Comparison of ENCODE assay signal across 8 cellular contexts in genomic region chr17:28744802-28745051, GRCh38. TPM values are rescaled to one million over a fixed set of nuclear protein-coding genes. Genes with fewer than 3 reads are reported as not detected.
DNase-seq lines count a peak whose midpoint lies in the region; ATAC-seq and TF ChIP-seq lines count a peak whose summit lies in the region.

No MANE protein-coding gene starts in this region.

- H3K4me2 ChIP-seq in SU-DHL-6 (ENCODE audit: low read depth, low read length, poor library complexity, severe bottlenecking) (peak overlapping the region; percentile 71), trophoblast cell (ENCODE audit: low read length) (peak overlapping the region; percentile 66)

- no peaks in the 10 kb centered on the region; the same call in 1 of the 2 replicates for H4K20me1 ChIP-seq in SU-DHL-6 (ENCODE audit: low read depth, low read length)

- H3K9me2 ChIP-seq in SU-DHL-6 (replicated peaks; ENCODE audit: insufficient read depth, low read length), result no peaks in the 10 kb centered on the region

- H3K9me3 ChIP-seq in ES-I3 (ENCODE audit: control insufficient read depth, insufficient read depth, low read length) (no peaks in the 10 kb centered on the region), SU-DHL-6 (ENCODE audit: insufficient read depth, low read length) (no peaks in the 10 kb centered on the region), esophagus squamous epithelium (no peaks in the 10 kb centered on the region), trophoblast cell (ENCODE audit: insufficient read depth, low read depth, low read length) (peaks cover 5% of the 10 kb centered on the region)

- H3K4me3 ChIP-seq in SU-DHL-6 (ENCODE audit: insufficient read depth, low read length, poor library complexity, severe bottlenecking) (peak overlapping the region; percentile 98), esophagus squamous epithelium (peak overlapping the region; percentile 56 to 97 (median 64)), trophoblast cell (ENCODE audit: low read depth, low read length) (peak overlapping the region; percentile 96)

- H3K79me2 ChIP-seq in SU-DHL-6 (ENCODE audit: insufficient read depth, low read length) (peaks cover 41% of the 10 kb centered on the region), trophoblast cell (ENCODE audit: control insufficient read depth, insufficient read depth, low read length, poor library complexity) (peaks cover 35% of the 10 kb centered on the region)

- peak overlapping the region; percentile 96 for H2BK5ac ChIP-seq in trophoblast cell (ENCODE audit: low read depth, low read length, poor library complexity)

- H3K9ac ChIP-seq in ES-I3 (ENCODE audit: low read depth, low read length), result peak overlapping the region; percentile 96
- peak overlapping the region; percentile 99 for H3K9ac ChIP-seq in SU-DHL-6 (ENCODE audit: low read length)
- peak overlapping the region; percentile 98 for H3K9ac ChIP-seq in trophoblast cell (ENCODE audit: low read length)

- H3K36me3 ChIP-seq in ES-I3 (ENCODE audit: insufficient read depth, low read length), result peaks cover 24% of the 10 kb centered on the region
- peaks cover 14% of the 10 kb centered on the region for H3K36me3 ChIP-seq in SU-DHL-6 (ENCODE audit: low read length)
- peaks cover 7 to 24% (median 21%) of the 10 kb centered on the region in 3 donors for H3K36me3 ChIP-seq in esophagus squamous epithelium
- H3K36me3 ChIP-seq in trophoblast cell (ENCODE audit: control insufficient read depth in 1 of 2, insufficient read depth in 2 of 2, low read length in 2 of 2), result peaks cover 41 to 48% of the 10 kb centered on the region in 2 experiments

- H4K12ac ChIP-seq in trophoblast cell (ENCODE audit: low read depth, low read length), result peak overlapping the region; percentile 79

- no peak for TF ChIP-seq CTCF in SU-DHL-6 (IDR thresholded peaks at IDR 0.05; ENCODE audit: insufficient read depth, low read length, poor library complexity, severe bottlenecking)
- TF ChIP-seq CTCF in esophagus squamous epithelium (IDR thresholded peaks at IDR 0.05), result no peak
- TF ChIP-seq CTCF in GM13977 (IDR thresholded peaks at IDR 0.05; ENCODE audit: extremely low read depth, insufficient read depth, missing control alignments), result no peak

- H3K27ac ChIP-seq in SU-DHL-6 (ENCODE audit: low read depth, low read length) (peak overlapping the region; percentile 99), esophagus squamous epithelium (peak overlapping the region; percentile 94 to 99 (median 98)), trophoblast cell (ENCODE audit: low read depth, low read length) (peak overlapping the region; percentile 100)

- peak overlapping the region; percentile 47 for H2BK12ac ChIP-seq in trophoblast cell (ENCODE audit: low read length)

- H3K4ac ChIP-seq in trophoblast cell (ENCODE audit: low read depth, low read length), result peak overlapping the region; percentile 99

- no peak for TF ChIP-seq POLR2A in esophagus squamous epithelium (IDR thresholded peaks at IDR 0.05)

- no peak overlapping the region for H2AFZ ChIP-seq in SU-DHL-6 (ENCODE audit: low read depth, low read length, severe bottlenecking)
- peak overlapping the region; percentile 71 for H2AFZ ChIP-seq in trophoblast cell (ENCODE audit: insufficient read depth, low read length, poor library complexity)

- peak overlapping the region; percentile 97 for H3K18ac ChIP-seq in trophoblast cell (ENCODE audit: low read length)

- peak overlapping the region; percentile 98 for H2BK120ac ChIP-seq in trophoblast cell (ENCODE audit: insufficient read depth, low read length, poor library complexity)

- ATAC-seq in GM21529 (IDR thresholded peaks at IDR 0.05; ENCODE audit: unreplicated experiment) (no peak), HG03139 (IDR thresholded peaks at IDR 0.05; ENCODE audit: unreplicated experiment) (no peak), HG03439 (IDR thresholded peaks at IDR 0.05; ENCODE audit: unreplicated experiment) (no peak)

- peak overlapping the region; percentile 98 for H3K14ac ChIP-seq in trophoblast cell (ENCODE audit: low read length)

- H2AK5ac ChIP-seq in trophoblast cell (ENCODE audit: low read length), result peak overlapping the region; percentile 98

- peaks cover 51% of the 10 kb centered on the region for H3K79me1 ChIP-seq in trophoblast cell (ENCODE audit: low read length)

- peak overlapping the region; percentile 76 for H3K23ac ChIP-seq in trophoblast cell (ENCODE audit: low read length)

- H3K4me1 ChIP-seq in ES-I3 (ENCODE audit: insufficient read depth, low read length), result peaks cover 18% of the 10 kb centered on the region; the same call in 1 of the 2 replicates
- H3K4me1 ChIP-seq in esophagus squamous epithelium, result peaks cover 50 to 89% (median 58%) of the 10 kb centered on the region in 3 donors
- peaks cover 32 to 41% of the 10 kb centered on the region in 2 experiments for H3K4me1 ChIP-seq in trophoblast cell (ENCODE audit: control insufficient read depth in 1 of 2, insufficient read depth in 2 of 2, low read length in 2 of 2)

- WGBS in esophagus squamous epithelium, 2 donors, result 3% methylated on average over 11 of the region's 11 CpGs; no CpG with 5 or more reads in 1 of the 2 donors
- WGBS in trophoblast cell (ENCODE audit: extremely low coverage, insufficient coverage, insufficient read length), result no CpG with 5 or more reads among the region's 11 CpGs

- H3F3A ChIP-seq in SU-DHL-6 (ENCODE audit: insufficient read depth), result peaks cover 86% of the 10 kb centered on the region

- in situ Hi-C loops in GM13977 (cut with MboI; ENCODE audit: low pct_unique_long_range_greater_than_20kb, low sequenced_read_pairs, unreplicated experiment), result no loop called here

- DNase-seq in esophagus squamous epithelium (lab: John Stamatoyannopoulos, UW) (no peak), trophoblast cell (no peak), GM13977 (ENCODE audit: low spot score) (no peak)

- peak overlapping the region; percentile 99 for H4K91ac ChIP-seq in trophoblast cell (ENCODE audit: low read depth, low read length)

- peak overlapping the region; percentile 92 for H4K8ac ChIP-seq in trophoblast cell (ENCODE audit: low read depth, low read length)

- H3K27me3 ChIP-seq in SU-DHL-6 (ENCODE audit: low read length) (no peaks in the 10 kb centered on the region), esophagus squamous epithelium (no peaks in the 10 kb centered on the region), trophoblast cell (ENCODE audit: insufficient read depth, low read length) (no peaks in the 10 kb centered on the region)

- intact Hi-C loops in esophagus squamous epithelium (cut with DNase I), result no loop called here

RNA-seq across cellular contexts. Expression of gene TRAF4, which starts 0.9 kb away (rescaled TPM):
- total RNA-seq in esophagus squamous epithelium, result 10 to 100 TPM; 25.0 to 39.8 (median 33.0) TPM
- polyA plus RNA-seq in trophoblast cell (2013), result 192 and 199 TPM in 2 replicates

RNA-seq across cellular contexts. Expression of gene NEK8, which starts 16.1 kb away (rescaled TPM):
- total RNA-seq in esophagus squamous epithelium, result 1 to 10 TPM; 1.1 to 7.3 (median 2.6) TPM
- 3.8 and 4.4 TPM in 2 replicates for polyA plus RNA-seq in trophoblast cell (2013)

RNA-seq across cellular contexts. Expression of gene TLCD1, which starts 18.7 kb away (rescaled TPM):
- total RNA-seq in esophagus squamous epithelium, result 10 to 100 TPM in 3 of 4 donors, 1 to 10 TPM in 1; 8.8 to 17.0 (median 13.0) TPM
- polyA plus RNA-seq in trophoblast cell (2013), result 29.4 and 32.8 TPM in 2 replicates

RNA-seq across cellular contexts. Expression of gene RPL23A, which starts 24.9 kb away (rescaled TPM):
- total RNA-seq in esophagus squamous epithelium, result 100 to 1,000 TPM; 236 to 881 (median 571) TPM
- polyA plus RNA-seq in trophoblast cell (2013), result 2,630 and 2,632 TPM in 2 replicates

RNA-seq across cellular contexts. Expression of gene RAB34, which starts 27.1 kb away (rescaled TPM):
- total RNA-seq in esophagus squamous epithelium, result 10 to 100 TPM; 27.6 to 98.0 (median 65.1) TPM
- 107 and 110 TPM in 2 replicates for polyA plus RNA-seq in trophoblast cell (2013)
